Comparison of ENCODE assay signal across 36 cellular contexts in the genomic region with DNA sequence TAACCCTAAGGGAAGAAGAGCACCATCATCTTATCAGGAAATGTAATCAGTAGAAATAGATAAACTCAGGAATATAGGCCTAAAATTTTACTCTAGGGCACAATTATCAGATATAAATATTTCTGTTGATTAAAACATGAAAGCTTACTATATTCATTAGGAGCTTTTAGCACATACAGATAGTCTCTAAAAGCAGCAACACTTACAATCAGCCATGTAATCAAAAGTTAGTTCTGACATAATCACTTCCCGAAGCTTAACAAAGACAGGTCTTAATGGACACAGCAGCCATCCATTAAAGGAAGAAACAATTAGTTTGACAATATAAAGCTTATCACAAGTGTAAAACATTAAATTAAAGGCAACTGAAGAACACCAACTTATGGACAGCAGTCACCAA. TPM values are rescaled to one million over a fixed set of nuclear protein-coding genes. Genes with fewer than 3 reads are reported as not detected.
"Had no signal": no experiment of that assay in that cellular context is flagged by ENCODE, and none has a peak within 500 bp of the region (broad histone marks: within the 10 kb centered on the region; RNA-seq: fewer than 3 reads in every experiment).

No MANE protein-coding gene starts in this region.

- H3K9me3 Mint-ChIP-seq: activated CD4-positive, alpha-beta memory T cell treated with anti-CD3 and anti-CD28 coated beads for 36 hours; activated CD4-positive, alpha-beta T cell treated with anti-CD3 and anti-CD28 coated beads, Interleukin-2, amount 10 ng/mL, durations not matched to agents 24 days and 14 days; activated naive CD4-positive, alpha-beta T cell treated with anti-CD3 and anti-CD28 coated beads, Interleukin-2, amount 10 ng/mL, durations not matched to agents 7 days and 5 days; activated naive CD4-positive, alpha-beta T cell treated with anti-CD3 and anti-CD28 coated beads, Interleukin-2, amount 50 U/mL, for 72 hours; activated naive CD8-positive, alpha-beta T cell treated with anti-CD3 and anti-CD28 coated beads, Interleukin-2, amount 10 ng/mL, durations not matched to agents 7 days and 5 days; activated T-helper 1 cell treated with anti-CD3 and anti-CD28 coated beads, Interleukin-12 subunit alpha, Interleukin-12 subunit beta, Interleukin-2, Interleukin-4 antibody, amounts not matched to agents 30 ng/mL and 10 ng/mL and 1 ng/mL, durations not matched to agents 14 hours and 24 hours and 36 hours; activated T-helper 2 cell treated with anti-CD3 and anti-CD28 coated beads, Interferon-gamma antibody, Interleukin-2, Interleukin-4, amounts not matched to agents 10 μg/mL and 5 μg/mL and 100 μg/mL, durations not matched to agents 14 hours and 24 hours and 36 hours; central memory CD8-positive, alpha-beta T cell; effector memory CD8-positive, alpha-beta T cell had no signal

- H3K36me3 Mint-ChIP-seq: activated CD4-positive, alpha-beta memory T cell treated with anti-CD3 and anti-CD28 coated beads for 36 hours; activated CD8-positive, alpha-beta memory T cell treated with anti-CD3 and anti-CD28 coated beads, Interleukin-2, amount 10 ng/mL, durations not matched to agents 7 days and 5 days; activated naive CD4-positive, alpha-beta T cell treated with anti-CD3 and anti-CD28 coated beads, Interleukin-2, amount 10 ng/mL, durations not matched to agents 7 days and 5 days; activated naive CD4-positive, alpha-beta T cell treated with anti-CD3 and anti-CD28 coated beads, Interleukin-2, amount 50 U/mL, for 72 hours; activated naive CD8-positive, alpha-beta T cell treated with anti-CD3 and anti-CD28 coated beads, Interleukin-2, amount 10 ng/mL, durations not matched to agents 7 days and 5 days; brain had no signal

- H3K9me3 ChIP-seq: ascending aorta, breast epithelium, esophagus squamous epithelium had no signal

- H3K4me3 ChIP-seq: ascending aorta, breast epithelium, coronary artery, esophagus squamous epithelium had no signal

- ATAC-seq: activated CD4-positive, alpha-beta T cell treated with anti-CD3 and anti-CD28 coated beads for 36 hours; activated CD8-positive, alpha-beta memory T cell treated with anti-CD3 and anti-CD28 coated beads, Interleukin-2, amount 10 ng/mL, durations not matched to agents 7 days and 5 days; activated CD8-positive, alpha-beta T cell treated with anti-CD3 and anti-CD28 coated beads, Interleukin-2, amount 10 ng/mL, durations not matched to agents 7 days and 5 days; activated naive CD4-positive, alpha-beta T cell treated with anti-CD3 and anti-CD28 coated beads, Interleukin-2, amount 50 U/mL, for 72 hours; effector memory CD8-positive, alpha-beta T cell had no signal

- DNase-seq: activated CD4-positive, alpha-beta memory T cell treated with anti-CD3 and anti-CD28 coated beads for 36 hours; activated CD4-positive, alpha-beta T cell treated with anti-CD3 and anti-CD28 coated beads for 36 hours; activated CD4-positive, alpha-beta T cell treated with anti-CD3 and anti-CD28 coated beads, Interleukin-2, amount 10 ng/mL, durations not matched to agents 24 days and 14 days; activated CD4-positive, CD25-positive, alpha-beta regulatory T cell; activated CD4-positive, CD25-positive, alpha-beta regulatory T cell treated with anti-CD3 and anti-CD28 coated beads, Interleukin-2, amount 50 U/mL, for 72 hours; activated CD8-positive, alpha-beta memory T cell treated with anti-CD3 and anti-CD28 coated beads, Interleukin-2, amount 10 ng/mL, durations not matched to agents 7 days and 5 days; activated CD8-positive, alpha-beta memory T cell treated with anti-CD3 and anti-CD28 coated beads, Interleukin-2, amount 50 U/mL, for 4 hours; activated CD8-positive, alpha-beta T cell treated with anti-CD3 and anti-CD28 coated beads, Interleukin-2, amount 10 ng/mL, durations not matched to agents 7 days and 5 days; activated gamma-delta T cell; activated naive CD4-positive, alpha-beta T cell; activated naive CD4-positive, alpha-beta T cell treated with anti-CD3 and anti-CD28 coated beads, Interleukin-2, amount 10 ng/mL, durations not matched to agents 7 days and 5 days; activated naive CD8-positive, alpha-beta T cell treated with anti-CD3 and anti-CD28 coated beads, Interleukin-2, amount 10 ng/mL, durations not matched to agents 7 days and 5 days; activated T-cell treated with anti-CD3 and anti-CD28 coated beads, Interleukin-2, amount 50 U/mL, for 1 hour; activated T-cell treated with anti-CD3 and anti-CD28 coated beads, Interleukin-2, amount 50 U/mL, for 48 hours; dermis blood vessel endothelial cell; effector CD4-positive, alpha-beta T cell; effector memory CD8-positive, alpha-beta T cell; esophagus squamous epithelium; foreskin melanocyte; head of caudate nucleus; T-helper 2 cell had no signal

- H3K4me1 Mint-ChIP-seq: activated CD4-positive, alpha-beta T cell treated with anti-CD3 and anti-CD28 coated beads for 36 hours; activated CD4-positive, alpha-beta T cell treated with anti-CD3 and anti-CD28 coated beads, Interleukin-2, amount 10 ng/mL, durations not matched to agents 24 days and 14 days; activated CD8-positive, alpha-beta memory T cell treated with anti-CD3 and anti-CD28 coated beads, Interleukin-2, amount 10 ng/mL, durations not matched to agents 7 days and 5 days; activated naive CD4-positive, alpha-beta T cell treated with anti-CD3 and anti-CD28 coated beads, Interleukin-2, amount 10 ng/mL, durations not matched to agents 7 days and 5 days; activated naive CD8-positive, alpha-beta T cell treated with anti-CD3 and anti-CD28 coated beads, Interleukin-2, amount 10 ng/mL, durations not matched to agents 7 days and 5 days; central memory CD8-positive, alpha-beta T cell had no signal

- H3K27ac ChIP-seq: ascending aorta, breast epithelium, coronary artery, epithelial cell of prostate, esophagus squamous epithelium had no signal

- H3K4me1 ChIP-seq: ascending aorta, breast epithelium, esophagus squamous epithelium had no signal

- FAIRE-seq: endometrium, endothelial cell of umbilical vein had no signal

- H3K36me3 ChIP-seq: ascending aorta, breast epithelium, esophagus squamous epithelium had no signal

- H3K27ac Mint-ChIP-seq: activated CD4-positive, alpha-beta memory T cell treated with anti-CD3 and anti-CD28 coated beads for 36 hours; activated CD4-positive, alpha-beta T cell treated with anti-CD3 and anti-CD28 coated beads for 36 hours; activated CD4-positive, alpha-beta T cell treated with anti-CD3 and anti-CD28 coated beads, Interleukin-2, amount 10 ng/mL, durations not matched to agents 24 days and 14 days; activated CD8-positive, alpha-beta memory T cell treated with anti-CD3 and anti-CD28 coated beads, Interleukin-2, amount 10 ng/mL, durations not matched to agents 7 days and 5 days; activated CD8-positive, alpha-beta T cell treated with anti-CD3 and anti-CD28 coated beads, Interleukin-2, amount 10 ng/mL, durations not matched to agents 7 days and 5 days; activated naive CD4-positive, alpha-beta T cell treated with anti-CD3 and anti-CD28 coated beads, Interleukin-2, amount 10 ng/mL, durations not matched to agents 7 days and 5 days; activated naive CD4-positive, alpha-beta T cell treated with anti-CD3 and anti-CD28 coated beads, Interleukin-2, amount 50 U/mL, for 72 hours; activated naive CD8-positive, alpha-beta T cell treated with anti-CD3 and anti-CD28 coated beads, Interleukin-2, amount 10 ng/mL, durations not matched to agents 7 days and 5 days; activated T-helper 1 cell treated with anti-CD3 and anti-CD28 coated beads, Interleukin-12 subunit alpha, Interleukin-12 subunit beta, Interleukin-2, Interleukin-4 antibody, amounts not matched to agents 30 ng/mL and 10 ng/mL and 1 ng/mL, durations not matched to agents 14 hours and 24 hours and 36 hours; activated T-helper 2 cell treated with anti-CD3 and anti-CD28 coated beads, Interferon-gamma antibody, Interleukin-2, Interleukin-4, amounts not matched to agents 10 μg/mL and 5 μg/mL and 100 μg/mL, durations not matched to agents 14 hours and 24 hours and 36 hours; effector memory CD8-positive, alpha-beta T cell had no signal

- H3K4me3 Mint-ChIP-seq: activated CD4-positive, alpha-beta memory T cell treated with anti-CD3 and anti-CD28 coated beads for 36 hours; activated CD4-positive, alpha-beta T cell treated with anti-CD3 and anti-CD28 coated beads for 36 hours; activated CD4-positive, alpha-beta T cell treated with anti-CD3 and anti-CD28 coated beads, Interleukin-2, amount 10 ng/mL, durations not matched to agents 24 days and 14 days; activated CD8-positive, alpha-beta memory T cell treated with anti-CD3 and anti-CD28 coated beads, Interleukin-2, amount 10 ng/mL, durations not matched to agents 7 days and 5 days; activated CD8-positive, alpha-beta T cell treated with anti-CD3 and anti-CD28 coated beads, Interleukin-2, amount 10 ng/mL, durations not matched to agents 7 days and 5 days; activated naive CD4-positive, alpha-beta T cell treated with anti-CD3 and anti-CD28 coated beads, Interleukin-2, amount 10 ng/mL, durations not matched to agents 7 days and 5 days; activated naive CD8-positive, alpha-beta T cell treated with anti-CD3 and anti-CD28 coated beads, Interleukin-2, amount 10 ng/mL, durations not matched to agents 7 days and 5 days; activated T-helper 1 cell treated with anti-CD3 and anti-CD28 coated beads, Interleukin-12 subunit alpha, Interleukin-12 subunit beta, Interleukin-2, Interleukin-4 antibody, amounts not matched to agents 30 ng/mL and 10 ng/mL and 1 ng/mL, durations not matched to agents 14 hours and 24 hours and 36 hours; brain; central memory CD8-positive, alpha-beta T cell; effector memory CD8-positive, alpha-beta T cell had no signal

- H3K27me3 Mint-ChIP-seq: activated CD4-positive, alpha-beta T cell treated with anti-CD3 and anti-CD28 coated beads for 36 hours; brain had no signal

- H3K27me3 ChIP-seq: ascending aorta, breast epithelium had no signal

RNA-seq across cellular contexts. Expression of gene DCLK3, which starts 30.6 kb away (rescaled TPM):
- total RNA-seq: activated CD4-positive, alpha-beta memory T cell treated with anti-CD3 and anti-CD28 coated beads for 36 hours; activated CD4-positive, alpha-beta T cell treated with anti-CD3 and anti-CD28 coated beads, Interleukin-2, amount 10 ng/mL, durations not matched to agents 24 days and 14 days; activated CD8-positive, alpha-beta memory T cell treated with anti-CD3 and anti-CD28 coated beads for 36 hours; activated CD8-positive, alpha-beta memory T cell treated with anti-CD3 and anti-CD28 coated beads, Interleukin-2, amount 10 ng/mL, durations not matched to agents 7 days and 5 days; activated CD8-positive, alpha-beta T cell treated with anti-CD3 and anti-CD28 coated beads, Interleukin-2, amount 10 ng/mL, durations not matched to agents 7 days and 5 days; activated naive CD8-positive, alpha-beta T cell treated with anti-CD3 and anti-CD28 coated beads, Interleukin-2, amount 10 ng/mL, durations not matched to agents 7 days and 5 days; activated T-helper 1 cell treated with anti-CD3 and anti-CD28 coated beads, Interleukin-12 subunit alpha, Interleukin-12 subunit beta, Interleukin-2, Interleukin-4 antibody, amounts not matched to agents 30 ng/mL and 10 ng/mL and 1 ng/mL, durations not matched to agents 14 hours and 24 hours and 36 hours; activated T-helper 2 cell treated with anti-CD3 and anti-CD28 coated beads, Interferon-gamma antibody, Interleukin-2, Interleukin-4, amounts not matched to agents 10 μg/mL and 5 μg/mL and 100 μg/mL, durations not matched to agents 14 hours and 24 hours and 36 hours; ascending aorta; endothelial cell of umbilical vein; fibroblast of lung; fibroblast of villous mesenchyme; T-helper 1 cell treated with Interleukin-12 subunit alpha and Interleukin-12 subunit beta and Interleukin-4 antibody, amounts not matched to agents 30 ng/mL and 1 ng/mL, for 36 hours had no signal
- polyA plus RNA-seq: endothelial cell of umbilical vein, fibroblast of lung had no signal
